Comparison of ENCODE assay signal across 1 cellular context in genomic region chr6:152982768-152983636, GRCh38.
TF ChIP-seq lines count a peak whose summit lies in the region.

Gene FBXO5 (minus strand): TSS chr6:152983041. CDS start chr6:152982959, 82 bp downstream.

TF ChIP-seq in HCT116, 20 proteins besides CTCF, POLR2A, EP300 and RAD21 (continued from another document):
- no peak for TF ChIP-seq REST (IDR thresholded peaks at IDR 0.05; ENCODE audit: low read depth)
- TF ChIP-seq MAX (IDR thresholded peaks at IDR 0.05): peak; percentile 88
TF ChIP-seq in HCT116: peak in this region for 6.
